1 cellular context compared by ENCODE assay signal in genomic region chr11:3932698-3933097, GRCh38.
TF ChIP-seq lines count a peak whose summit lies in the region.

No MANE protein-coding gene starts in this region.

TF ChIP-seq in HepG2, 621 proteins besides CTCF, POLR2A, EP300 and RAD21 (continued from another document):
- TF ChIP-seq ZNF567 (CRISPR knock-in tag; IDR thresholded peaks at IDR 0.05; ENCODE audit: borderline replicate concordance), result no peak
